In the genomic region with DNA sequence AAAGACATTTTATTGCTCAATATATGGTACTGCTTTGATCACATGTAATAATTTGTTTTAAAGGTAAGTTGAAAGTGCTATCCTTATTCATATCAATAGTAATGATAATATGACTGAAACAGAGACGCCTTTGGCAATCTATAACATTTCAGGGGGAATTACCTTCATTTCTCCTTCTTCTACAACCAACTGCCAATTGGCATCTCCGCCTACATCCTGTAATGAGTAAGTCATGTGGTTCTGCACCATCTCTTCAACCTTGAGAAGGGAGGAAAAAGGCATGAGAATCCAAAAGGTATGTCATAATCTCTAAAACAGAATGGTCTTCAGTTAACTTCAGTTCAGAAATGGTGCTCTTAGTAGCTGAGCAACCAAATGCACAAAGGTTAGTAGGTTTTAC, we compare ENCODE assay signal across 16 cellular contexts. TPM values are rescaled to one million over a fixed set of nuclear protein-coding genes. Genes with fewer than 3 reads are reported as not detected.
DNase-seq lines count a peak whose midpoint lies in the region; ATAC-seq and TF ChIP-seq lines count a peak whose summit lies in the region.
"Had no signal": no experiment of that assay in that cellular context is flagged by ENCODE, and none has a peak within 500 bp of the region (broad histone marks: within the 10 kb centered on the region; RNA-seq: fewer than 3 reads in every experiment).

No MANE protein-coding gene starts in this region.

- in situ Hi-C loops in GM13976 (cut with MboI; ENCODE audit: low sequenced_read_pairs, unreplicated experiment), result no loop called here

- H3K36me3 Mint-ChIP-seq in activated T-cell treated with anti-CD3 and anti-CD28 coated beads, Interleukin-2, amount 50 U/mL, for 72 hours (ENCODE audit: insufficient read depth in 2 of 2), result peaks cover 4 to 7% of the 10 kb centered on the region in 2 donors
- H3K36me3 Mint-ChIP-seq in stimulated activated memory B cell treated with anti-CD40 and anti-IgM and Interleukin-4, amounts not matched to agents 10 μg/mL and 1 μg/mL and 100 μg/mL, for 72 hours, result peaks cover 28% of the 10 kb centered on the region

- DNase-seq in activated T-cell treated with anti-CD3 and anti-CD28 coated beads, Interleukin-2, amount 50 U/mL, for 72 hours, result peak; percentile 15 to 26
- DNase-seq in activated T-cell treated with anti-CD3 and anti-CD28 coated beads for 4 hours (no peak), GM13976 (ENCODE audit: low spot score) (no peak), caudate nucleus (lab: John Stamatoyannopoulos, UW) (no peak)
- DNase-seq: CD8-positive, alpha-beta T cell; DMS79 treated with DMSO at 0.1 percent for 48 hours; IMR-90; Kasumi-1; NCI-H1105 treated with DMSO at 0.1 percent for 48 hours; NCI-H187; NCI-H69; NK-92 treated with Interleukin-12 subunit alpha and Interleukin-12 subunit beta, amount 100 ng/mL, for 24 hours; PC-3 had no signal

- H3K4me1 Mint-ChIP-seq in activated T-cell treated with anti-CD3 and anti-CD28 coated beads, Interleukin-2, amount 50 U/mL, for 72 hours (ENCODE audit: low read depth), result peaks cover 14% of the 10 kb centered on the region
- H3K4me1 Mint-ChIP-seq in stimulated activated memory B cell treated with anti-CD40 and anti-IgM and Interleukin-4, amounts not matched to agents 10 μg/mL and 1 μg/mL and 100 μg/mL, for 72 hours, result peaks cover 6% of the 10 kb centered on the region

- ATAC-seq in activated T-cell treated with anti-CD3 and anti-CD28 coated beads, Interleukin-2, amount 50 U/mL, for 72 hours (replicated peaks in 1 of 2), result peak; percentile 87 to 96
- ATAC-seq in GM18508 (IDR thresholded peaks at IDR 0.05; ENCODE audit: insufficient read depth, unreplicated experiment) (peak; percentile 65), GM19463 (IDR thresholded peaks at IDR 0.05; ENCODE audit: unreplicated experiment) (peak; percentile 76)
- ATAC-seq in stimulated activated memory B cell treated with anti-CD40 and anti-IgM and Interleukin-4, amounts not matched to agents 10 μg/mL and 1 μg/mL and 100 μg/mL, for 72 hours, result no peak
- ATAC-seq: CD8-positive, alpha-beta T cell; PC-3 had no signal

- no peaks in the 10 kb centered on the region for H3K27me3 Mint-ChIP-seq in activated T-cell treated with anti-CD3 and anti-CD28 coated beads, Interleukin-2, amount 50 U/mL, for 72 hours (ENCODE audit: low read depth)
- H3K27me3 Mint-ChIP-seq in stimulated activated memory B cell treated with anti-CD40 and anti-IgM and Interleukin-4, amounts not matched to agents 10 μg/mL and 1 μg/mL and 100 μg/mL, for 72 hours, result no peaks in the 10 kb centered on the region

- H3K27ac ChIP-seq in caudate nucleus (ENCODE audit: low read depth, low read length), result no peak overlapping the region

- peak overlapping the region; percentile 10 for H3K27ac Mint-ChIP-seq in activated T-cell treated with anti-CD3 and anti-CD28 coated beads, Interleukin-2, amount 50 U/mL, for 72 hours
- H3K27ac Mint-ChIP-seq in stimulated activated memory B cell treated with anti-CD40 and anti-IgM and Interleukin-4, amounts not matched to agents 10 μg/mL and 1 μg/mL and 100 μg/mL, for 72 hours, result peak overlapping the region; percentile 5
- H3K27ac Mint-ChIP-seq: CD8-positive, alpha-beta T cell had no signal

- no peak for TF ChIP-seq CTCF in GM13976 (IDR thresholded peaks at IDR 0.05; ENCODE audit: borderline replicate concordance, control extremely low read depth, extremely low read depth, insufficient read depth, missing control alignments)

- peaks cover 0 to 2% of the 10 kb centered on the region in 2 donors for H3K9me3 Mint-ChIP-seq in activated T-cell treated with anti-CD3 and anti-CD28 coated beads, Interleukin-2, amount 50 U/mL, for 72 hours
- H3K9me3 Mint-ChIP-seq in stimulated activated memory B cell treated with anti-CD40 and anti-IgM and Interleukin-4, amounts not matched to agents 10 μg/mL and 1 μg/mL and 100 μg/mL, for 72 hours, result no peaks in the 10 kb centered on the region
- H3K9me3 Mint-ChIP-seq: CD8-positive, alpha-beta T cell had no signal

- H3K4me3 Mint-ChIP-seq in activated T-cell treated with anti-CD3 and anti-CD28 coated beads, Interleukin-2, amount 50 U/mL, for 72 hours, result peak overlapping the region in 1 of 2 donors; percentile 29
- H3K4me3 Mint-ChIP-seq in stimulated activated memory B cell treated with anti-CD40 and anti-IgM and Interleukin-4, amounts not matched to agents 10 μg/mL and 1 μg/mL and 100 μg/mL, for 72 hours, result no peak overlapping the region
- H3K4me3 Mint-ChIP-seq: CD8-positive, alpha-beta T cell had no signal

RNA-seq across cellular contexts. Expression of a gene that starts 52.4 kb away (rescaled TPM):
- total RNA-seq in activated T-cell treated with anti-CD3 and anti-CD28 coated beads, Interleukin-2, amount 50 U/mL, for 72 hours, result 10 to 100 TPM; 23.5 to 24.2 TPM

Comparison
In these comparisons a context has a peak if more than half of its experiments do, and no peak if none do; other contexts are left out.
1. DNase-seq: peak in activated T-cell treated with anti-CD3 and anti-CD28 coated beads, Interleukin-2, amount 50 U/mL, for 72 hours (2 of 2); none in activated T-cell treated with anti-CD3 and anti-CD28 coated beads for 4 hours (single experiment), GM13976 (single experiment) and caudate nucleus (0 of 61).